In genomic region chr11:506950-507726, GRCh38 we compare ENCODE assay signal across 1 cellular context.
TF ChIP-seq lines count a peak whose summit lies in the region.

TSS of gene RNH1 (minus strand) at chr11:507242. CDS start at chr11:502162, 5,080 bp downstream.

TF ChIP-seq in K562, 482 proteins besides CTCF, POLR2A, EP300 and RAD21 (continued from another document and continues in another):
- TF ChIP-seq, protein P1, sequence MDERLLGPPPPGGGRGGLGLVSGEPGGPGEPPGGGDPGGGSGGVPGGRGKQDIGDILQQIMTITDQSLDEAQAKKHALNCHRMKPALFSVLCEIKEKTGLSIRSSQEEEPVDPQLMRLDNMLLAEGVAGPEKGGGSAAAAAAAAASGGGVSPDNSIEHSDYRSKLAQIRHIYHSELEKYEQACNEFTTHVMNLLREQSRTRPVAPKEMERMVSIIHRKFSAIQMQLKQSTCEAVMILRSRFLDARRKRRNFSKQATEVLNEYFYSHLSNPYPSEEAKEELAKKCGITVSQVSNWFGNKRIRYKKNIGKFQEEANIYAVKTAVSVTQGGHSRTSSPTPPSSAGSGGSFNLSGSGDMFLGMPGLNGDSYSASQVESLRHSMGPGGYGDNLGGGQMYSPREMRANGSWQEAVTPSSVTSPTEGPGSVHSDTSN (CRISPR knock-in tag; IDR thresholded peaks at IDR 0.05; ENCODE audit: low read depth) = 0 out of 2 replicates have a peak, but pooled peaks have one; percentile 36
- TF ChIP-seq, protein P1 (tag; conservative IDR thresholded peaks at IDR 0.05; ENCODE audit: low read depth) = no peak
- TF ChIP-seq CHD1 (IDR thresholded peaks at IDR 0.05; ENCODE audit: low read length) (peak; percentile 32), OTX1 (CRISPR knock-in tag; IDR thresholded peaks at IDR 0.05) (peak; percentile 91; the same call in 1 of the 2 replicates), NCOR1 (IDR thresholded peaks at IDR 0.05) (0 out of 2 replicates have a peak, but pooled peaks have one; percentile 10), SETDB1 (IDR thresholded peaks at IDR 0.05; ENCODE audit: low read length) (no peak), FOXP1 (CRISPR knock-in tag; IDR thresholded peaks at IDR 0.05) (peak; percentile 63), NRF1 (conservative IDR thresholded peaks at IDR 0.05 in 1 of 2, IDR thresholded peaks at IDR 0.05 in 1 of 2) (peak; percentile 75 to 84), EGR1 (conservative IDR thresholded peaks at IDR 0.05) (peak; percentile 94), ATF1 (CRISPR knock-in tag; IDR thresholded peaks at IDR 0.05) (0 out of 2 replicates have a peak, but pooled peaks have one; percentile 3), ATF1 (tag; IDR thresholded peaks at IDR 0.05) (peak; percentile 88), ZNF12 (CRISPR knock-in tag; IDR thresholded peaks at IDR 0.05) (no peak), RB1 (IDR thresholded peaks at IDR 0.05; ENCODE audit: low read depth) (peak; percentile 70), MTA2 (IDR thresholded peaks at IDR 0.05; ENCODE audit: low read depth) (no peak), PPARD (CRISPR knock-in tag; IDR thresholded peaks at IDR 0.05) (no peak), HNRNPL (IDR thresholded peaks at IDR 0.05; ENCODE audit: low read depth, low read length) (0 out of 2 replicates have a peak, but pooled peaks have one; percentile 9), RREB1 (CRISPR knock-in tag; IDR thresholded peaks at IDR 0.05) (0 out of 2 replicates have a peak, but pooled peaks have one; percentile 40), CXXC5 (CRISPR knock-in tag; IDR thresholded peaks at IDR 0.05) (peak; percentile 50), TCF3 (CRISPR knock-in tag; IDR thresholded peaks at IDR 0.05) (0 out of 2 replicates have a peak, but pooled peaks have one; percentile 13), CREBBP (IDR thresholded peaks at IDR 0.05; ENCODE audit: low read depth, low read length) (no peak), ZNF133 (CRISPR knock-in tag; IDR thresholded peaks at IDR 0.05) (0 out of 2 replicates have a peak, but pooled peaks have one; percentile 50), SP2 (IDR thresholded peaks at IDR 0.05; ENCODE audit: extremely low read depth, low read depth, low read length, poor library complexity, severe bottlenecking) (no peak), SMARCC2 (IDR thresholded peaks at IDR 0.05; ENCODE audit: low read depth) (no peak), FOXP4 (CRISPR knock-in tag; IDR thresholded peaks at IDR 0.05; ENCODE audit: borderline replicate concordance) (no peak), MEF2A (IDR thresholded peaks at IDR 0.05; ENCODE audit: control insufficient read depth, low read depth, low read length) (no peak), ZNF511 (CRISPR knock-in tag; IDR thresholded peaks at IDR 0.05) (peak; percentile 37)
- TF ChIP-seq, protein P2, sequence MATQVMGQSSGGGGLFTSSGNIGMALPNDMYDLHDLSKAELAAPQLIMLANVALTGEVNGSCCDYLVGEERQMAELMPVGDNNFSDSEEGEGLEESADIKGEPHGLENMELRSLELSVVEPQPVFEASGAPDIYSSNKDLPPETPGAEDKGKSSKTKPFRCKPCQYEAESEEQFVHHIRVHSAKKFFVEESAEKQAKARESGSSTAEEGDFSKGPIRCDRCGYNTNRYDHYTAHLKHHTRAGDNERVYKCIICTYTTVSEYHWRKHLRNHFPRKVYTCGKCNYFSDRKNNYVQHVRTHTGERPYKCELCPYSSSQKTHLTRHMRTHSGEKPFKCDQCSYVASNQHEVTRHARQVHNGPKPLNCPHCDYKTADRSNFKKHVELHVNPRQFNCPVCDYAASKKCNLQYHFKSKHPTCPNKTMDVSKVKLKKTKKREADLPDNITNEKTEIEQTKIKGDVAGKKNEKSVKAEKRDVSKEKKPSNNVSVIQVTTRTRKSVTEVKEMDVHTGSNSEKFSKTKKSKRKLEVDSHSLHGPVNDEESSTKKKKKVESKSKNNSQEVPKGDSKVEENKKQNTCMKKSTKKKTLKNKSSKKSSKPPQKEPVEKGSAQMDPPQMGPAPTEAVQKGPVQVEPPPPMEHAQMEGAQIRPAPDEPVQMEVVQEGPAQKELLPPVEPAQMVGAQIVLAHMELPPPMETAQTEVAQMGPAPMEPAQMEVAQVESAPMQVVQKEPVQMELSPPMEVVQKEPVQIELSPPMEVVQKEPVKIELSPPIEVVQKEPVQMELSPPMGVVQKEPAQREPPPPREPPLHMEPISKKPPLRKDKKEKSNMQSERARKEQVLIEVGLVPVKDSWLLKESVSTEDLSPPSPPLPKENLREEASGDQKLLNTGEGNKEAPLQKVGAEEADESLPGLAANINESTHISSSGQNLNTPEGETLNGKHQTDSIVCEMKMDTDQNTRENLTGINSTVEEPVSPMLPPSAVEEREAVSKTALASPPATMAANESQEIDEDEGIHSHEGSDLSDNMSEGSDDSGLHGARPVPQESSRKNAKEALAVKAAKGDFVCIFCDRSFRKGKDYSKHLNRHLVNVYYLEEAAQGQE (CRISPR knock-in tag; IDR thresholded peaks at IDR 0.05; ENCODE audit: low read depth) = peak; percentile 72; the same call in 1 of the 2 replicates
- TF ChIP-seq, protein P3, sequence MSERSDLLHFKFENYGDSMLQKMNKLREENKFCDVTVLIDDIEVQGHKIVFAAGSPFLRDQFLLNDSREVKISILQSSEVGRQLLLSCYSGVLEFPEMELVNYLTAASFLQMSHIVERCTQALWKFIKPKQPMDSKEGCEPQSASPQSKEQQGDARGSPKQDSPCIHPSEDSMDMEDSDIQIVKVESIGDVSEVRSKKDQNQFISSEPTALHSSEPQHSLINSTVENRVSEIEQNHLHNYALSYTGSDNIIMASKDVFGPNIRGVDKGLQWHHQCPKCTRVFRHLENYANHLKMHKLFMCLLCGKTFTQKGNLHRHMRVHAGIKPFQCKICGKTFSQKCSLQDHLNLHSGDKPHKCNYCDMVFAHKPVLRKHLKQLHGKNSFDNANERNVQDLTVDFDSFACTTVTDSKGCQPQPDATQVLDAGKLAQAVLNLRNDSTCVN (CRISPR knock-in tag; IDR thresholded peaks at IDR 0.05) = 0 out of 2 replicates have a peak, but pooled peaks have one; percentile 20
- TF ChIP-seq, protein P4, sequence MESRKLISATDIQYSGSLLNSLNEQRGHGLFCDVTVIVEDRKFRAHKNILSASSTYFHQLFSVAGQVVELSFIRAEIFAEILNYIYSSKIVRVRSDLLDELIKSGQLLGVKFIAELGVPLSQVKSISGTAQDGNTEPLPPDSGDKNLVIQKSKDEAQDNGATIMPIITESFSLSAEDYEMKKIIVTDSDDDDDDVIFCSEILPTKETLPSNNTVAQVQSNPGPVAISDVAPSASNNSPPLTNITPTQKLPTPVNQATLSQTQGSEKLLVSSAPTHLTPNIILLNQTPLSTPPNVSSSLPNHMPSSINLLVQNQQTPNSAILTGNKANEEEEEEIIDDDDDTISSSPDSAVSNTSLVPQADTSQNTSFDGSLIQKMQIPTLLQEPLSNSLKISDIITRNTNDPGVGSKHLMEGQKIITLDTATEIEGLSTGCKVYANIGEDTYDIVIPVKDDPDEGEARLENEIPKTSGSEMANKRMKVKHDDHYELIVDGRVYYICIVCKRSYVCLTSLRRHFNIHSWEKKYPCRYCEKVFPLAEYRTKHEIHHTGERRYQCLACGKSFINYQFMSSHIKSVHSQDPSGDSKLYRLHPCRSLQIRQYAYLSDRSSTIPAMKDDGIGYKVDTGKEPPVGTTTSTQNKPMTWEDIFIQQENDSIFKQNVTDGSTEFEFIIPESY (CRISPR knock-in tag; IDR thresholded peaks at IDR 0.05) = peak; percentile 63; the same call in 1 of the 2 replicates
- TF ChIP-seq, protein P5, sequence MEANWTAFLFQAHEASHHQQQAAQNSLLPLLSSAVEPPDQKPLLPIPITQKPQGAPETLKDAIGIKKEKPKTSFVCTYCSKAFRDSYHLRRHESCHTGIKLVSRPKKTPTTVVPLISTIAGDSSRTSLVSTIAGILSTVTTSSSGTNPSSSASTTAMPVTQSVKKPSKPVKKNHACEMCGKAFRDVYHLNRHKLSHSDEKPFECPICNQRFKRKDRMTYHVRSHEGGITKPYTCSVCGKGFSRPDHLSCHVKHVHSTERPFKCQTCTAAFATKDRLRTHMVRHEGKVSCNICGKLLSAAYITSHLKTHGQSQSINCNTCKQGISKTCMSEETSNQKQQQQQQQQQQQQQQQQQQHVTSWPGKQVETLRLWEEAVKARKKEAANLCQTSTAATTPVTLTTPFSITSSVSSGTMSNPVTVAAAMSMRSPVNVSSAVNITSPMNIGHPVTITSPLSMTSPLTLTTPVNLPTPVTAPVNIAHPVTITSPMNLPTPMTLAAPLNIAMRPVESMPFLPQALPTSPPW (CRISPR knock-in tag; IDR thresholded peaks at IDR 0.05) = peak; percentile 91
- TF ChIP-seq, protein P6, sequence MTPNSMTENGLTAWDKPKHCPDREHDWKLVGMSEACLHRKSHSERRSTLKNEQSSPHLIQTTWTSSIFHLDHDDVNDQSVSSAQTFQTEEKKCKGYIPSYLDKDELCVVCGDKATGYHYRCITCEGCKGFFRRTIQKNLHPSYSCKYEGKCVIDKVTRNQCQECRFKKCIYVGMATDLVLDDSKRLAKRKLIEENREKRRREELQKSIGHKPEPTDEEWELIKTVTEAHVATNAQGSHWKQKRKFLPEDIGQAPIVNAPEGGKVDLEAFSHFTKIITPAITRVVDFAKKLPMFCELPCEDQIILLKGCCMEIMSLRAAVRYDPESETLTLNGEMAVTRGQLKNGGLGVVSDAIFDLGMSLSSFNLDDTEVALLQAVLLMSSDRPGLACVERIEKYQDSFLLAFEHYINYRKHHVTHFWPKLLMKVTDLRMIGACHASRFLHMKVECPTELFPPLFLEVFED (CRISPR knock-in tag; conservative IDR thresholded peaks at IDR 0.05) = peak; percentile 64; the same call in 1 of the 2 replicates
